1 cellular context compared by ENCODE assay signal in the genomic region with DNA sequence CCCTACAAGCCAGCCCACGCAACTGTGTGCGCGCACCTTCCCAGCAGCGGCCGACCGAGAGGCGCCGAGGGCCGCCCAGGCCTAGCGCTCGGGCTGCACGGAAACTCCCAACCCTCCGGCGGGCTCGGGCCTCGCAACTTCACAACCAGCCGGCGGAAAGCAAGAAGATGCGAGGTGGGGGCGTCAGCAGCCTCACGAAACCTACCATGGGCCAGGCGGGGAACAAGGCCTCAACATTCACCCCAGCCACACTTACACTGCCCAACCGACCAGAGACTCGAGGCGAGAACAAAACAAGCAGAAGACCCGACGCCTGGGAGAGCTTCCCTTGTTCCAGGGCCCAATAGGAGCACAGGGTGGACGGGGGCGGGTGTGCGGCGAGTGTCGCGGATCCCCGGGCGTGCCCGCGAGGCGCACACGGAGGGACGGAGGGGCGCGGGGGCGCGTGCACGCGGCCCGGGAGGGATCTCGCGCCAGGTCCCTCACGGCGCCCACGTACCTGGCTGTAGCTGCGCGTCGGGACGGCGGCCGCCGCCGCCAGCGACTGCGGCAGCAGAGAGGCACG.
A peak's percentile ranks its signal among the peaks of the same experiment; 100 is the strongest.
TF ChIP-seq lines count a peak whose summit lies in the region.

No MANE protein-coding gene starts in this region.

TF ChIP-seq in K562, 482 proteins besides CTCF, POLR2A, EP300 and RAD21 (continued from another document and continues in another):
- TF ChIP-seq, protein P1, sequence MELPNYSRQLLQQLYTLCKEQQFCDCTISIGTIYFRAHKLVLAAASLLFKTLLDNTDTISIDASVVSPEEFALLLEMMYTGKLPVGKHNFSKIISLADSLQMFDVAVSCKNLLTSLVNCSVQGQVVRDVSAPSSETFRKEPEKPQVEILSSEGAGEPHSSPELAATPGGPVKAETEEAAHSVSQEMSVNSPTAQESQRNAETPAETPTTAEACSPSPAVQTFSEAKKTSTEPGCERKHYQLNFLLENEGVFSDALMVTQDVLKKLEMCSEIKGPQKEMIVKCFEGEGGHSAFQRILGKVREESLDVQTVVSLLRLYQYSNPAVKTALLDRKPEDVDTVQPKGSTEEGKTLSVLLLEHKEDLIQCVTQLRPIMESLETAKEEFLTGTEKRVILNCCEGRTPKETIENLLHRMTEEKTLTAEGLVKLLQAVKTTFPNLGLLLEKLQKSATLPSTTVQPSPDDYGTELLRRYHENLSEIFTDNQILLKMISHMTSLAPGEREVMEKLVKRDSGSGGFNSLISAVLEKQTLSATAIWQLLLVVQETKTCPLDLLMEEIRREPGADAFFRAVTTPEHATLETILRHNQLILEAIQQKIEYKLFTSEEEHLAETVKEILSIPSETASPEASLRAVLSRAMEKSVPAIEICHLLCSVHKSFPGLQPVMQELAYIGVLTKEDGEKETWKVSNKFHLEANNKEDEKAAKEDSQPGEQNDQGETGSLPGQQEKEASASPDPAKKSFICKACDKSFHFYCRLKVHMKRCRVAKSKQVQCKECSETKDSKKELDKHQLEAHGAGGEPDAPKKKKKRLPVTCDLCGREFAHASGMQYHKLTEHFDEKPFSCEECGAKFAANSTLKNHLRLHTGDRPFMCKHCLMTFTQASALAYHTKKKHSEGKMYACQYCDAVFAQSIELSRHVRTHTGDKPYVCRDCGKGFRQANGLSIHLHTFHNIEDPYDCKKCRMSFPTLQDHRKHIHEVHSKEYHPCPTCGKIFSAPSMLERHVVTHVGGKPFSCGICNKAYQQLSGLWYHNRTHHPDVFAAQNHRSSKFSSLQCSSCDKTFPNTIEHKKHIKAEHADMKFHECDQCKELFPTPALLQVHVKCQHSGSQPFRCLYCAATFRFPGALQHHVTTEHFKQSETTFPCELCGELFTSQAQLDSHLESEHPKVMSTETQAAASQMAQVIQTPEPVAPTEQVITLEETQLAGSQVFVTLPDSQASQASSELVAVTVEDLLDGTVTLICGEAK (IDR thresholded peaks at IDR 0.05), result no peak
- TF ChIP-seq, protein P1 (CRISPR knock-in tag; IDR thresholded peaks at IDR 0.05), result no peak
- TF ChIP-seq TEAD2 (tag; IDR thresholded peaks at IDR 0.05) (no peak), GABPA (tag; conservative IDR thresholded peaks at IDR 0.05; ENCODE audit: low read depth) (no peak), FOS (IDR thresholded peaks at IDR 0.05; ENCODE audit: extremely low read depth, insufficient read length) (no peak), ATF2 (CRISPR knock-in tag; IDR thresholded peaks at IDR 0.05) (no peak), ASH1L (IDR thresholded peaks at IDR 0.05; ENCODE audit: borderline replicate concordance, low read depth, partially characterized antibody) (no peak), ETV6 (IDR thresholded peaks at IDR 0.05; ENCODE audit: borderline replicate concordance in 1 of 2, low read depth in 2 of 2, low read length in 1 of 2) (no peak), ETV6 (CRISPR knock-in tag; IDR thresholded peaks at IDR 0.05; ENCODE audit: borderline replicate concordance) (no peak), TBP (optimal IDR thresholded peaks at IDR 0.05; ENCODE audit: low read depth, low read length) (no peak), DNMT1 (IDR thresholded peaks at IDR 0.05) (no peak), THAP12 (CRISPR knock-in tag; IDR thresholded peaks at IDR 0.05) (no peak), USF2 (CRISPR knock-in tag; IDR thresholded peaks at IDR 0.05) (no peak), ZNF644 (tag; IDR thresholded peaks at IDR 0.05; ENCODE audit: low read depth) (no peak), RFX5 (IDR thresholded peaks at IDR 0.05; ENCODE audit: low read depth, low read length) (no peak), RFX7 (CRISPR knock-in tag; IDR thresholded peaks at IDR 0.05) (no peak), HNRNPK (IDR thresholded peaks at IDR 0.05; ENCODE audit: low read depth, low read length, poor library complexity, severe bottlenecking) (no peak), GATA2 (CRISPR knock-in tag; IDR thresholded peaks at IDR 0.05) (no peak), GATAD2B (IDR thresholded peaks at IDR 0.05; ENCODE audit: borderline replicate concordance) (no peak), ZFX (CRISPR knock-in tag; IDR thresholded peaks at IDR 0.05) (peak; percentile 95), FOXM1 (IDR thresholded peaks at IDR 0.05; ENCODE audit: low read depth) (no peak), FOXM1 (CRISPR knock-in tag; IDR thresholded peaks at IDR 0.05; ENCODE audit: low read depth) (peak; percentile 96; the same call in 1 of the 2 replicates), ZNF780A (CRISPR knock-in tag; IDR thresholded peaks at IDR 0.05) (no peak), ZNF551 (CRISPR knock-in tag; IDR thresholded peaks at IDR 0.05) (no peak), PKNOX1 (IDR thresholded peaks at IDR 0.05) (no peak), PYGO2 (tag; IDR thresholded peaks at IDR 0.05) (no peak), HNRNPLL (IDR thresholded peaks at IDR 0.05; ENCODE audit: low read depth, low read length, poor library complexity, severe bottlenecking) (no peak), ZNF23 (CRISPR knock-in tag; IDR thresholded peaks at IDR 0.05) (no peak), SMAD1 (IDR thresholded peaks at IDR 0.05; ENCODE audit: low read depth, low read length, partially characterized antibody) (no peak)
- TF ChIP-seq, protein P2, sequence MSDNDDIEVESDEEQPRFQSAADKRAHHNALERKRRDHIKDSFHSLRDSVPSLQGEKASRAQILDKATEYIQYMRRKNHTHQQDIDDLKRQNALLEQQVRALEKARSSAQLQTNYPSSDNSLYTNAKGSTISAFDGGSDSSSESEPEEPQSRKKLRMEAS (CRISPR knock-in tag; IDR thresholded peaks at IDR 0.05), result no peak
- TF ChIP-seq, protein P3, sequence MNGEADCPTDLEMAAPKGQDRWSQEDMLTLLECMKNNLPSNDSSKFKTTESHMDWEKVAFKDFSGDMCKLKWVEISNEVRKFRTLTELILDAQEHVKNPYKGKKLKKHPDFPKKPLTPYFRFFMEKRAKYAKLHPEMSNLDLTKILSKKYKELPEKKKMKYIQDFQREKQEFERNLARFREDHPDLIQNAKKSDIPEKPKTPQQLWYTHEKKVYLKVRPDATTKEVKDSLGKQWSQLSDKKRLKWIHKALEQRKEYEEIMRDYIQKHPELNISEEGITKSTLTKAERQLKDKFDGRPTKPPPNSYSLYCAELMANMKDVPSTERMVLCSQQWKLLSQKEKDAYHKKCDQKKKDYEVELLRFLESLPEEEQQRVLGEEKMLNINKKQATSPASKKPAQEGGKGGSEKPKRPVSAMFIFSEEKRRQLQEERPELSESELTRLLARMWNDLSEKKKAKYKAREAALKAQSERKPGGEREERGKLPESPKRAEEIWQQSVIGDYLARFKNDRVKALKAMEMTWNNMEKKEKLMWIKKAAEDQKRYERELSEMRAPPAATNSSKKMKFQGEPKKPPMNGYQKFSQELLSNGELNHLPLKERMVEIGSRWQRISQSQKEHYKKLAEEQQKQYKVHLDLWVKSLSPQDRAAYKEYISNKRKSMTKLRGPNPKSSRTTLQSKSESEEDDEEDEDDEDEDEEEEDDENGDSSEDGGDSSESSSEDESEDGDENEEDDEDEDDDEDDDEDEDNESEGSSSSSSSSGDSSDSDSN (IDR thresholded peaks at IDR 0.05; ENCODE audit: borderline replicate concordance in 1 of 2, low read depth in 2 of 2, low read length in 2 of 2), result peak in 1 of 2 experiments; percentile 81; a peak in 2 of 4 replicates
- TF ChIP-seq, protein P4, sequence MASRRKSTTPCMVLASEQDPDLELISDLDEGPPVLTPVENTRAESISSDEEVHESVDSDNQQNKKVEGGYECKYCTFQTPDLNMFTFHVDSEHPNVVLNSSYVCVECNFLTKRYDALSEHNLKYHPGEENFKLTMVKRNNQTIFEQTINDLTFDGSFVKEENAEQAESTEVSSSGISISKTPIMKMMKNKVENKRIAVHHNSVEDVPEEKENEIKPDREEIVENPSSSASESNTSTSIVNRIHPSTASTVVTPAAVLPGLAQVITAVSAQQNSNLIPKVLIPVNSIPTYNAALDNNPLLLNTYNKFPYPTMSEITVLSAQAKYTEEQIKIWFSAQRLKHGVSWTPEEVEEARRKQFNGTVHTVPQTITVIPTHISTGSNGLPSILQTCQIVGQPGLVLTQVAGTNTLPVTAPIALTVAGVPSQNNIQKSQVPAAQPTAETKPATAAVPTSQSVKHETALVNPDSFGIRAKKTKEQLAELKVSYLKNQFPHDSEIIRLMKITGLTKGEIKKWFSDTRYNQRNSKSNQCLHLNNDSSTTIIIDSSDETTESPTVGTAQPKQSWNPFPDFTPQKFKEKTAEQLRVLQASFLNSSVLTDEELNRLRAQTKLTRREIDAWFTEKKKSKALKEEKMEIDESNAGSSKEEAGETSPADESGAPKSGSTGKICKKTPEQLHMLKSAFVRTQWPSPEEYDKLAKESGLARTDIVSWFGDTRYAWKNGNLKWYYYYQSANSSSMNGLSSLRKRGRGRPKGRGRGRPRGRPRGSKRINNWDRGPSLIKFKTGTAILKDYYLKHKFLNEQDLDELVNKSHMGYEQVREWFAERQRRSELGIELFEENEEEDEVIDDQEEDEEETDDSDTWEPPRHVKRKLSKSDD (conservative IDR thresholded peaks at IDR 0.05; ENCODE audit: low read length), result no peak
- TF ChIP-seq, protein P5, sequence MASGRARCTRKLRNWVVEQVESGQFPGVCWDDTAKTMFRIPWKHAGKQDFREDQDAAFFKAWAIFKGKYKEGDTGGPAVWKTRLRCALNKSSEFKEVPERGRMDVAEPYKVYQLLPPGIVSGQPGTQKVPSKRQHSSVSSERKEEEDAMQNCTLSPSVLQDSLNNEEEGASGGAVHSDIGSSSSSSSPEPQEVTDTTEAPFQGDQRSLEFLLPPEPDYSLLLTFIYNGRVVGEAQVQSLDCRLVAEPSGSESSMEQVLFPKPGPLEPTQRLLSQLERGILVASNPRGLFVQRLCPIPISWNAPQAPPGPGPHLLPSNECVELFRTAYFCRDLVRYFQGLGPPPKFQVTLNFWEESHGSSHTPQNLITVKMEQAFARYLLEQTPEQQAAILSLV (tag; IDR thresholded peaks at IDR 0.05), result no peak
